Comparison of ENCODE assay signal across 17 cellular contexts in genomic region chr18:45321520-45321919, GRCh38.
A peak's percentile ranks its signal among the peaks of the same experiment; 100 is the strongest.
DNase-seq lines count a peak whose midpoint lies in the region; ATAC-seq and TF ChIP-seq lines count a peak whose summit lies in the region.
"Had no signal": no experiment of that assay in that cellular context is flagged by ENCODE, and none has a peak within 500 bp of the region (broad histone marks: within the 10 kb centered on the region; RNA-seq: fewer than 3 reads in every experiment).

No MANE protein-coding gene starts in this region.

- H3K27ac ChIP-seq in neural cell (ENCODE audit: low read length): peak overlapping the region; percentile 18
- H3K27ac ChIP-seq: esophagus muscularis mucosa, PC-9, sigmoid colon, transverse colon had no signal

- ATAC-seq in HG02938 (IDR thresholded peaks at IDR 0.05; ENCODE audit: unreplicated experiment) (no peak), GM18502 (IDR thresholded peaks at IDR 0.05; ENCODE audit: poor library complexity, unreplicated experiment) (no peak)
- ATAC-seq: activated CD8-positive, alpha-beta T cell treated with anti-CD3 and anti-CD28 coated beads for 36 hours; naive thymus-derived CD4-positive, alpha-beta T cell had no signal

- no peak overlapping the region for H3K4me2 ChIP-seq in neural cell (ENCODE audit: low read length)
- H3K4me2 ChIP-seq: PC-9 had no signal

- TF ChIP-seq RAD21 in neural cell (conservative IDR thresholded peaks at IDR 0.05): peak; percentile 17

- H3K9ac ChIP-seq in neural cell (ENCODE audit: low read length): peak overlapping the region; percentile 2

- H3F3A ChIP-seq in neural cell (ENCODE audit: insufficient read depth, low read length, poor library complexity, severe bottlenecking): no peaks in the 10 kb centered on the region

- H2AFZ ChIP-seq in neural cell (ENCODE audit: low read depth, low read length): no peak overlapping the region

- DNase-seq in COLO668 (lab: John Stamatoyannopoulos, UW; ENCODE audit: unreplicated experiment) (peak; percentile 35), NCI-H510A treated with DMSO at 0.1 percent for 48 hours (lab: John Stamatoyannopoulos, UW) (peak; percentile 24), foreskin melanocyte (peak; percentile 12), MV-4-11 (lab: John Stamatoyannopoulos, UW) (no peak), GOT3 (lab: John Stamatoyannopoulos, UW) (no peak)
- DNase-seq: activated CD8-positive, alpha-beta T cell treated with anti-CD3 and anti-CD28 coated beads for 36 hours; dermis blood vessel endothelial cell; hippocampal formation; naive thymus-derived CD4-positive, alpha-beta T cell; PC-9; sigmoid colon; SW 1271; transverse colon had no signal

- H3K4me3 ChIP-seq in neural cell (ENCODE audit: low read length): peak overlapping the region; percentile 26
- H3K4me3 ChIP-seq: esophagus muscularis mucosa, PC-9, sigmoid colon, transverse colon had no signal

- H3K79me2 ChIP-seq in neural cell (replicated peaks; ENCODE audit: insufficient read depth, low read length): no peaks in the 10 kb centered on the region

- no peaks in the 10 kb centered on the region for H4K20me1 ChIP-seq in neural cell (ENCODE audit: insufficient read depth)

- H3K9me2 ChIP-seq in neural cell (ENCODE audit: insufficient read depth, low read length): no peaks in the 10 kb centered on the region

- H3K27me3 ChIP-seq in neural cell (ENCODE audit: insufficient read depth, low read depth, low read length): no peaks in the 10 kb centered on the region
- H3K27me3 ChIP-seq: esophagus muscularis mucosa, sigmoid colon, transverse colon had no signal

- peak; percentile 41 for TF ChIP-seq EP300 in neural cell (conservative IDR thresholded peaks at IDR 0.05; ENCODE audit: poor library complexity, severe bottlenecking)

- no peaks in the 10 kb centered on the region for H3K9me3 ChIP-seq in neural cell (ENCODE audit: low read length)
- H3K9me3 ChIP-seq: esophagus muscularis mucosa, sigmoid colon, transverse colon had no signal

- no peaks in the 10 kb centered on the region for H3K36me3 ChIP-seq in neural cell (ENCODE audit: insufficient read depth, low read length)
- H3K36me3 ChIP-seq: esophagus muscularis mucosa, sigmoid colon, transverse colon had no signal

- TF ChIP-seq CTCF in neural cell (IDR thresholded peaks at IDR 0.05; ENCODE audit: poor library complexity, severe bottlenecking): no peak

TF ChIP-seq in neural cell, 6 proteins besides CTCF, POLR2A, EP300 and RAD21:
- TF ChIP-seq SMC3 (conservative IDR thresholded peaks at IDR 0.05; ENCODE audit: poor library complexity): no peak
- no peak for TF ChIP-seq MXI1 (conservative IDR thresholded peaks at IDR 0.05; ENCODE audit: poor library complexity, severe bottlenecking)
- TF ChIP-seq REST (IDR thresholded peaks at IDR 0.05; ENCODE audit: borderline replicate concordance): peak; percentile 45

Comparison
In these comparisons a context has a peak if more than half of its experiments do, and no peak if none do; other contexts are left out.
1. DNase-seq: peak in COLO668 (single experiment), NCI-H510A treated with DMSO at 0.1 percent for 48 hours (single experiment) and foreskin melanocyte (single experiment); none in MV-4-11 (single experiment) and GOT3 (single experiment).